In genomic region chr2:149799296-149799695, GRCh38 we compare ENCODE assay signal across 10 cellular contexts.
A peak's percentile ranks its signal among the peaks of the same experiment; 100 is the strongest.
DNase-seq lines count a peak whose midpoint lies in the region; ATAC-seq and TF ChIP-seq lines count a peak whose summit lies in the region.
"Had no signal": no experiment of that assay in that cellular context is flagged by ENCODE, and none has a peak within 500 bp of the region (broad histone marks: within the 10 kb centered on the region; RNA-seq: fewer than 3 reads in every experiment).

No MANE protein-coding gene starts in this region.

- peak; percentile 15 for DNase-seq in NCI-H446 treated with DMSO at 0.1 percent for 48 hours (lab: John Stamatoyannopoulos, UW)
- peak; percentile 56 for DNase-seq in epithelial cell of esophagus (ENCODE audit: low read depth)
- DNase-seq in osteocyte (ENCODE audit: extremely low spot score, unreplicated experiment), result no peak
- DNase-seq: GOT3; stimulated activated CD4-positive, alpha-beta T cell treated with anti-CD3 and anti-CD28 coated beads, Interleukin-4, amount 100 ng/mL, for 1 hour had no signal

- 0 out of 3 replicates have a peak, but pooled peaks have one; percentile 15 for TF ChIP-seq CTCF in GM12872 (IDR thresholded peaks at IDR 0.05; ENCODE audit: insufficient read depth, low read depth, low read length)
- peak; percentile 56 for TF ChIP-seq CTCF in epithelial cell of esophagus (IDR thresholded peaks at IDR 0.05; ENCODE audit: insufficient read depth, low read depth, low read length, missing control alignments)
- peak; percentile 47 for TF ChIP-seq CTCF in osteocyte (IDR thresholded peaks at IDR 0.05)

- ATAC-seq in HG02610 (IDR thresholded peaks at IDR 0.05; ENCODE audit: unreplicated experiment), result no peak
- no peak for ATAC-seq in GM21723 (IDR thresholded peaks at IDR 0.05; ENCODE audit: unreplicated experiment)
- ATAC-seq in GM19467 (IDR thresholded peaks at IDR 0.05; ENCODE audit: unreplicated experiment), result no peak
- no peak for ATAC-seq in HG03196 (IDR thresholded peaks at IDR 0.05; ENCODE audit: unreplicated experiment)

- no peak overlapping the region for H3K4me3 ChIP-seq in epithelial cell of esophagus (ENCODE audit: low read length)

- H3K27ac Mint-ChIP-seq in osteocyte (ENCODE audit: unreplicated experiment), result no peak overlapping the region

- H3K4me3 Mint-ChIP-seq in osteocyte (ENCODE audit: unreplicated experiment), result no peak overlapping the region

- H3K27me3 Mint-ChIP-seq in osteocyte (ENCODE audit: unreplicated experiment), result no peaks in the 10 kb centered on the region

- no peaks in the 10 kb centered on the region for H3K36me3 Mint-ChIP-seq in osteocyte (ENCODE audit: unreplicated experiment)

- peaks cover 2% of the 10 kb centered on the region for H3K4me1 Mint-ChIP-seq in osteocyte (ENCODE audit: unreplicated experiment)

- no peaks in the 10 kb centered on the region for H3K9me3 Mint-ChIP-seq in osteocyte (ENCODE audit: unreplicated experiment)
